8 cellular contexts compared by ENCODE assay signal in genomic region chr5:119302916-119303897, GRCh38. TPM values are rescaled to one million over a fixed set of nuclear protein-coding genes. Genes with fewer than 3 reads are reported as not detected.
DNase-seq lines count a peak whose midpoint lies in the region; TF ChIP-seq lines count a peak whose summit lies in the region.

No MANE protein-coding gene starts in this region.

- no peak overlapping the region for H3K9ac ChIP-seq in muscle layer of colon (ENCODE audit: low read length)

- no peaks in the 10 kb centered on the region for H3K9me3 ChIP-seq in breast epithelium
- H3K9me3 ChIP-seq in muscle layer of colon (ENCODE audit: low read length) = no peaks in the 10 kb centered on the region

- no peak for TF ChIP-seq CTCF in breast epithelium (IDR thresholded peaks at IDR 0.05)

- peak overlapping the region; percentile 45 to 67 for H3K27ac ChIP-seq in breast epithelium
- H3K27ac ChIP-seq in muscle layer of colon (ENCODE audit: low read depth, low read length) = peak overlapping the region; percentile 25

- H3K27me3 ChIP-seq in breast epithelium = no peaks in the 10 kb centered on the region
- no peaks in the 10 kb centered on the region for H3K27me3 ChIP-seq in muscle layer of colon (ENCODE audit: control insufficient read depth in 1 of 2, insufficient read depth in 2 of 2, low read length in 2 of 2)

- H3K4me3 ChIP-seq in breast epithelium (no peak overlapping the region), muscle layer of colon (ENCODE audit: low read depth in 1 of 2, low read length in 2 of 2) (no peak overlapping the region)

- peak; percentile 34 for DNase-seq in GF-D8 (lab: John Stamatoyannopoulos, UW)
- DNase-seq in HuH-7.5 (ENCODE audit: low spot score) = peak; percentile 18
- DNase-seq in breast epithelium (ENCODE audit: low spot score in 2 of 2) = peak in 1 of 2 donors; percentile 30
- DNase-seq in NCI-H2196 (lab: John Stamatoyannopoulos, UW; ENCODE audit: unreplicated experiment) = no peak
- no peak for DNase-seq in stimulated activated CD4-positive, alpha-beta T cell treated with anti-CD3 and anti-CD28 coated beads, Interleukin-4, amount 100 ng/mL, for 1 hour
- no peak for DNase-seq in DMS53 treated with DMSO at 0.1 percent for 48 hours (lab: John Stamatoyannopoulos, UW; ENCODE audit: unreplicated experiment)
- DNase-seq in retina = no peak

- intact Hi-C loops in breast epithelium (cut with DNase I; ENCODE audit: low total_unique reads) = no loop called here

- H3K4me1 ChIP-seq in breast epithelium = no peaks in the 10 kb centered on the region
- H3K4me1 ChIP-seq in muscle layer of colon (ENCODE audit: insufficient read depth, low read length) = peaks cover 6% of the 10 kb centered on the region

- no peak for TF ChIP-seq POLR2A in breast epithelium (IDR thresholded peaks at IDR 0.05)

- H3K36me3 ChIP-seq in breast epithelium = no peaks in the 10 kb centered on the region
- H3K36me3 ChIP-seq in muscle layer of colon (ENCODE audit: insufficient read depth, low read length) = no peaks in the 10 kb centered on the region

RNA-seq across cellular contexts. Expression of gene TNFAIP8, which starts 52.6 kb away (rescaled TPM):
- total RNA-seq in breast epithelium = 100 to 1,000 TPM in 1 of 3 donors, 10 to 100 TPM in 2; 35.4 to 167 (median 37.3) TPM

Comparison
In these comparisons a context has a peak if more than half of its experiments do, and no peak if none do; other contexts are left out.
1. DNase-seq: peak in GF-D8 (single experiment) and HuH-7.5 (single experiment); none in NCI-H2196 (single experiment), stimulated activated CD4-positive, alpha-beta T cell treated with anti-CD3 and anti-CD28 coated beads, Interleukin-4, amount 100 ng/mL, for 1 hour (single experiment), DMS53 treated with DMSO at 0.1 percent for 48 hours (single experiment) and retina (single experiment).